ENCODE assay signal across 6 cellular contexts in genomic region chr1:241733899-241734298, GRCh38.
"Had no signal": no experiment of that assay in that cellular context is flagged by ENCODE, and none has a peak within 500 bp of the region (broad histone marks: within the 10 kb centered on the region; RNA-seq: fewer than 3 reads in every experiment).

No MANE protein-coding gene starts in this region.

- ATAC-seq: GM23338, HepG2 had no signal

- DNase-seq: H9, HCEC 1CT, KG1 had no signal

- H2AFZ ChIP-seq: GM23338 had no signal

- H3K27ac ChIP-seq: HL-60 had no signal

- H3K4me2 ChIP-seq: GM23338 had no signal

- H3K4me3 ChIP-seq: GM23338 had no signal
